In the genomic region with DNA sequence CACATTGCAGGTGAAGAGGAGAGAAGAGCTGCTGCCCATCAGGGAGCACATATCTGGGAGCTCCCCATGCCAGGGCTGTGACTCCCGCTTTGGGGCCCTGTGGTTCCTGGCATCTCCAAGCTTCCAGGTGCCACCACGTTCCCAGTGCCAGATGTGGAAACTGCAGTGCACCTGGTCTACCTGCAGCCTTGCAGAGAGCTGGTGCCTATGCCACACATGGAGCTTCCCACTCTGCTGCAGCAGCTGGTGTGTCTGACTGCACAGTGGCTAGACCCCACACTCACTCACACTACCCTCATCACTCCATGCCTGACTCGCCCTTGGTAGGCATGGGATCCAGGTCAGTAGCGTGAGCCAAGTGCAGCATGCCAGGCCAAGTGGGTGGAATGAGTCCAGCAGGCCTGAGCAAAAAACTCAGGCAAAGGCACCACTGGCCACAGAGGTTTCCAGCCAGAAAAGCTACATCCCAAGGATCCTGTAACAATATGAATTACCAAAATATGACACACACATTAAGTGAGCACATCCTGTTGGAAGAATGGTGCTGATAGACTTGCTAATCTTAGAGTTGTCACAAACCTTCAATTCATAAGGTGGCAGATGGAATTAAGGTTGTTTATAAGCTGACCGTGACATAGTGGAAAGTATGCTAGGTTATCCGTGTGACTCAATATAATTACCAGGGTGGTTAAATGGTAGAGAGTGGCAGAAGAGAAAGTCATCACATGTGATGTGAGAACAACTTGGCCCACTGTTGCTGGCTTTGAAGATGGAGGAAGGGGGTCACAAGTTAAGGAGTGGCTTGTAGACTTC, we compare ENCODE assay signal across 15 cellular contexts.
DNase-seq lines count a peak whose midpoint lies in the region; ATAC-seq and TF ChIP-seq lines count a peak whose summit lies in the region.
"Had no signal": no experiment of that assay in that cellular context is flagged by ENCODE, and none has a peak within 500 bp of the region (broad histone marks: within the 10 kb centered on the region; RNA-seq: fewer than 3 reads in every experiment).

No MANE protein-coding gene starts in this region.

- H3K4me3 Mint-ChIP-seq in Caco-2 (ENCODE audit: unreplicated experiment) (no peak overlapping the region), HFFc6 (no peak overlapping the region)
- H3K4me3 Mint-ChIP-seq in CD4-positive, alpha-beta memory T cell, result no peak overlapping the region
- H3K4me3 Mint-ChIP-seq: CD8-positive, alpha-beta memory T cell; H9 had no signal

- H3K36me3 Mint-ChIP-seq in Caco-2 (ENCODE audit: insufficient read depth, unreplicated experiment), result peaks cover 35% of the 10 kb centered on the region
- peaks cover 15 to 25% of the 10 kb centered on the region in 2 donors for H3K36me3 Mint-ChIP-seq in CD4-positive, alpha-beta memory T cell
- H3K36me3 Mint-ChIP-seq in HFFc6 (ENCODE audit: low read depth), result peaks cover 19% of the 10 kb centered on the region

- no peaks in the 10 kb centered on the region for H3K9me2 ChIP-seq in PC-3 (replicated peaks; ENCODE audit: low read length)

- H3K4me3 ChIP-seq in Caco-2 (ENCODE audit: low read depth, low read length), result no peak overlapping the region
- no peak overlapping the region for H3K4me3 ChIP-seq in PC-3 (ENCODE audit: low read length)
- H3K4me3 ChIP-seq in heart left ventricle, result no peak overlapping the region
- no peak overlapping the region for H3K4me3 ChIP-seq in CD4-positive, alpha-beta memory T cell (ENCODE audit: low read length in 2 of 2)

- intact Hi-C loops in Caco-2 (cut with micrococcal nuclease; ENCODE audit: unreplicated experiment) (no loop called here), PC-3 (cut with micrococcal nuclease) (no loop called here), heart left ventricle (cut with DNase I) (no loop called here)
- intact Hi-C loops in CD4-positive, alpha-beta memory T cell (cut with micrococcal nuclease), result no loop called here

- BruUV-seq in Caco-2 (replicated peaks; lab: Mats Ljungman, UMichigan) (no TSS peak), PC-3 (replicated peaks; lab: Mats Ljungman, UMichigan) (no TSS peak)

- H3K9ac ChIP-seq in PC-3 (ENCODE audit: low read length), result no peak overlapping the region

- H3K4me2 ChIP-seq in PC-3 (ENCODE audit: low read length), result 0 out of 2 replicates have a peak overlapping the region, but pooled peaks have one; percentile 6

- POLR2A ChIA-PET in Caco-2 (lab: Charles Lee) (no interaction called here), PC-3 (lab: Charles Lee; ENCODE audit: unreplicated experiment) (no interaction called here)
- POLR2A ChIA-PET in CD4-positive, alpha-beta memory T cell (lab: Charles Lee; ENCODE audit: partially characterized antibody), result no interaction called here

- H3K27me3 ChIP-seq in Caco-2 (replicated peaks; ENCODE audit: control insufficient read depth, insufficient read depth, low read length) (no peaks in the 10 kb centered on the region), PC-3 (ENCODE audit: low read length) (no peaks in the 10 kb centered on the region), heart left ventricle (no peaks in the 10 kb centered on the region)
- no peaks in the 10 kb centered on the region for H3K27me3 ChIP-seq in CD4-positive, alpha-beta memory T cell (ENCODE audit: insufficient read depth, low read length)
- H3K27me3 ChIP-seq: BE2C had no signal

- H4K20me1 ChIP-seq in PC-3 (ENCODE audit: low read length), result no peaks in the 10 kb centered on the region

- TF ChIP-seq POLR2A in heart left ventricle (IDR thresholded peaks at IDR 0.05), result no peak

- H3K4me1 Mint-ChIP-seq in Caco-2 (ENCODE audit: low read depth, unreplicated experiment) (peaks cover 17% of the 10 kb centered on the region), HFFc6 (ENCODE audit: low read depth) (no peaks in the 10 kb centered on the region; the same call in 1 of the 2 replicates)
- H3K4me1 Mint-ChIP-seq in CD4-positive, alpha-beta memory T cell, result no peaks in the 10 kb centered on the region
- H3K4me1 Mint-ChIP-seq: CD8-positive, alpha-beta memory T cell had no signal

- peak overlapping the region; percentile 29 for H3K27ac ChIP-seq in PC-3 (ENCODE audit: low read length)
- H3K27ac ChIP-seq in heart left ventricle, result no peak overlapping the region
- H3K27ac ChIP-seq in CD4-positive, alpha-beta memory T cell (ENCODE audit: low read depth, low read length), result no peak overlapping the region

- H3K27ac Mint-ChIP-seq in Caco-2 (ENCODE audit: unreplicated experiment) (peak overlapping the region; percentile 34), HFFc6 (no peak overlapping the region)
- H3K27ac Mint-ChIP-seq in CD4-positive, alpha-beta memory T cell, result no peak overlapping the region
- H3K27ac Mint-ChIP-seq: CD8-positive, alpha-beta memory T cell had no signal

- peak; percentile 60 for ATAC-seq in PC-3
- ATAC-seq in heart left ventricle, result peak; percentile 65 to 85 (median 75)

- H2AFZ ChIP-seq in PC-3 (ENCODE audit: low read length), result no peak overlapping the region

- no peaks in the 10 kb centered on the region for H3K79me2 ChIP-seq in PC-3 (ENCODE audit: low read length)

- DNase-seq in Caco-2 (no peak), PC-3 (no peak), heart left ventricle (peak in 3 of 5 donors; percentile 31 to 40 (median 32)), medulla oblongata (ENCODE audit: extremely low spot score) (peak; percentile 2), iPS-NIHi11 (ENCODE audit: low spot score) (no peak), HFFc6 (no peak)
- DNase-seq in CD4-positive, alpha-beta memory T cell, result no peak
- DNase-seq: BE2C; CD8-positive, alpha-beta memory T cell; H9; NCI-H1048; NCI-H1694; NCI-H446; NCI-H748 treated with DMSO at 0.1 percent for 48 hours; SHP77 treated with DMSO at 0.1 percent for 48 hours had no signal

- peaks cover 13% of the 10 kb centered on the region for H3K36me3 ChIP-seq in Caco-2 (ENCODE audit: control insufficient read depth, insufficient read depth, low read length)
- H3K36me3 ChIP-seq in PC-3 (ENCODE audit: low read depth, low read length), result peaks cover 5% of the 10 kb centered on the region; the same call in 1 of the 2 replicates
- peaks cover 0 to 35% (median 3%) of the 10 kb centered on the region in 9 donors for H3K36me3 ChIP-seq in heart left ventricle
- H3K36me3 ChIP-seq in CD4-positive, alpha-beta memory T cell (ENCODE audit: insufficient read depth, low read length), result no peaks in the 10 kb centered on the region
- H3K36me3 ChIP-seq: BE2C had no signal

- CTCF ChIA-PET in Caco-2 (lab: Charles Lee), result no interaction called here
- CTCF ChIA-PET in PC-3 (lab: Charles Lee), result no interaction called here
- CTCF ChIA-PET in CD4-positive, alpha-beta memory T cell (lab: Charles Lee; ENCODE audit: partially characterized antibody), result interaction anchor here (1.0 to 1.1 kb wide), 2 partner anchors 11 to 23 kb away, joined by 3 to 4 read pairs; no protein-coding TSS in a partner anchor

- H3K4me1 ChIP-seq in Caco-2 (peaks cover 30% of the 10 kb centered on the region), PC-3 (ENCODE audit: insufficient read depth, low read length) (peaks cover 16% of the 10 kb centered on the region), heart left ventricle (peaks cover 0 to 5% (median 0%) of the 10 kb centered on the region in 12 donors)
- H3K4me1 ChIP-seq in CD4-positive, alpha-beta memory T cell (ENCODE audit: insufficient read depth, low read length), result no peaks in the 10 kb centered on the region
- H3K4me1 ChIP-seq: BE2C had no signal

- TF ChIP-seq CTCF in Caco-2 (IDR thresholded peaks at IDR 0.05; ENCODE audit: insufficient read depth in 1 of 2, low read depth in 1 of 2, low read length in 1 of 2, severe bottlenecking in 1 of 2, unreplicated experiment in 1 of 2) (no peak), PC-3 (conservative IDR thresholded peaks at IDR 0.05; ENCODE audit: low read depth, low read length) (no peak), heart left ventricle (IDR thresholded peaks at IDR 0.05) (no peak), HFFc6 (IDR thresholded peaks at IDR 0.05) (no peak)

- H3F3A ChIP-seq in PC-3 (ENCODE audit: low read length, unreplicated experiment), result no peaks in the 10 kb centered on the region

- H3K9me3 Mint-ChIP-seq in Caco-2 (ENCODE audit: unreplicated experiment) (peaks cover 16% of the 10 kb centered on the region), HFFc6 (peaks cover 5% of the 10 kb centered on the region; the same call in 1 of the 2 replicates)
- no peaks in the 10 kb centered on the region for H3K9me3 Mint-ChIP-seq in CD4-positive, alpha-beta memory T cell

- H3K9me3 ChIP-seq in Caco-2, result no peaks in the 10 kb centered on the region
- no peaks in the 10 kb centered on the region for H3K9me3 ChIP-seq in PC-3 (ENCODE audit: low read length)
- H3K9me3 ChIP-seq in heart left ventricle, result peaks cover 0 to 12% (median 0%) of the 10 kb centered on the region in 12 donors
- H3K9me3 ChIP-seq in CD4-positive, alpha-beta memory T cell (ENCODE audit: control insufficient read depth in 1 of 2, low read length in 2 of 2), result no peaks in the 10 kb centered on the region
- H3K9me3 ChIP-seq: BE2C had no signal

- 62 to 82% (median 77%) methylated on average over 6 of the region's 6 CpGs for WGBS in heart left ventricle, 4 donors

- no peaks in the 10 kb centered on the region for H3K27me3 Mint-ChIP-seq in Caco-2 (ENCODE audit: insufficient read depth, unreplicated experiment)
- H3K27me3 Mint-ChIP-seq in CD4-positive, alpha-beta memory T cell, result no peaks in the 10 kb centered on the region
- no peaks in the 10 kb centered on the region; the same call in none of the 2 replicates for H3K27me3 Mint-ChIP-seq in HFFc6 (ENCODE audit: insufficient read depth)

Comparison
In these comparisons a context has a peak if more than half of its experiments do, and no peak if none do; other contexts are left out.
1. DNase-seq: peak in heart left ventricle (3 of 5) and medulla oblongata (single experiment); none in Caco-2 (0 of 2), PC-3 (single experiment), iPS-NIHi11 (single experiment), CD4-positive, alpha-beta memory T cell (0 of 5) and HFFc6 (single experiment).